ENCODE assay signal across 22 cellular contexts in genomic region chr10:84344560-84344959, GRCh38. TPM values are rescaled to one million over a fixed set of nuclear protein-coding genes. Genes with fewer than 3 reads are reported as not detected.
DNase-seq lines count a peak whose midpoint lies in the region; ATAC-seq, FAIRE-seq and TF ChIP-seq lines count a peak whose summit lies in the region.
"Had no signal": no experiment of that assay in that cellular context is flagged by ENCODE, and none has a peak within 500 bp of the region (broad histone marks: within the 10 kb centered on the region; RNA-seq: fewer than 3 reads in every experiment).

No MANE protein-coding gene starts in this region.

- H4K20me1 ChIP-seq in GM12878 (ENCODE audit: control insufficient read depth, insufficient read depth): no peaks in the 10 kb centered on the region
- H4K20me1 ChIP-seq in H9 (ENCODE audit: control insufficient read depth, insufficient read depth, insufficient read length): no peaks in the 10 kb centered on the region

- no peak overlapping the region for H4K5ac ChIP-seq in H9 (ENCODE audit: insufficient read length, low read depth, low read length)

- no peaks in the 10 kb centered on the region; the same call in 1 of the 2 replicates for H3K4me1 ChIP-seq in GM12878 (ENCODE audit: control insufficient read depth, insufficient read depth, low read length)
- H3K4me1 ChIP-seq in trophoblast cell (ENCODE audit: control insufficient read depth in 1 of 2, insufficient read depth in 2 of 2, low read length in 2 of 2): peaks cover 3 to 5% of the 10 kb centered on the region in 2 experiments
- peaks cover 6% of the 10 kb centered on the region; the same call in 1 of the 2 replicates for H3K4me1 ChIP-seq in H9 (ENCODE audit: insufficient read depth, low read length)

- H3K4me3 Mint-ChIP-seq in activated T-cell treated with anti-CD3 and anti-CD28 coated beads, Interleukin-2, amount 50 U/mL, for 72 hours: peak overlapping the region in 1 of 2 donors; percentile 11
- H3K4me3 Mint-ChIP-seq in H9: no peak overlapping the region
- H3K4me3 Mint-ChIP-seq: endodermal cell; stimulated activated memory B cell treated with anti-CD40 and anti-IgM and Interleukin-4, amounts not matched to agents 10 μg/mL and 1 μg/mL and 100 μg/mL, for 72 hours had no signal

- no peak for TF ChIP-seq POLR2A in GM12878 (IDR thresholded peaks at IDR 0.05; ENCODE audit: low read depth, low read length)

- no peaks in the 10 kb centered on the region for H3K9me3 Mint-ChIP-seq in activated T-cell treated with anti-CD3 and anti-CD28 coated beads, Interleukin-2, amount 50 U/mL, for 72 hours
- H3K9me3 Mint-ChIP-seq in H9: peaks cover 17 to 22% of the 10 kb centered on the region in 2 experiments
- H3K9me3 Mint-ChIP-seq: CD4-positive, CD25-positive, alpha-beta regulatory T cell; stimulated activated memory B cell treated with anti-CD40 and anti-IgM and Interleukin-4, amounts not matched to agents 10 μg/mL and 1 μg/mL and 100 μg/mL, for 72 hours had no signal

- H3K27me3 Mint-ChIP-seq in activated T-cell treated with anti-CD3 and anti-CD28 coated beads, Interleukin-2, amount 50 U/mL, for 72 hours (ENCODE audit: low read depth): no peaks in the 10 kb centered on the region
- no peaks in the 10 kb centered on the region for H3K27me3 Mint-ChIP-seq in H9 (ENCODE audit: low read depth)
- H3K27me3 Mint-ChIP-seq: CD4-positive, CD25-positive, alpha-beta regulatory T cell; stimulated activated memory B cell treated with anti-CD40 and anti-IgM and Interleukin-4, amounts not matched to agents 10 μg/mL and 1 μg/mL and 100 μg/mL, for 72 hours had no signal

- H3K9me3 ChIP-seq in GM12878 (replicated peaks; ENCODE audit: control insufficient read depth, insufficient read depth, low read length) (no peaks in the 10 kb centered on the region), trophoblast cell (ENCODE audit: insufficient read depth, low read depth, low read length) (no peaks in the 10 kb centered on the region), H9 (ENCODE audit: control insufficient read depth, low read depth, low read length) (no peaks in the 10 kb centered on the region)
- H3K9me3 ChIP-seq: left ventricle myocardium inferior, tibial nerve had no signal

- ATAC-seq in activated T-cell treated with anti-CD3 and anti-CD28 coated beads, Interleukin-2, amount 50 U/mL, for 72 hours (replicated peaks in 1 of 2): no peak
- no peak for ATAC-seq in GM12878
- ATAC-seq: stimulated activated memory B cell treated with anti-CD40 and anti-IgM and Interleukin-4, amounts not matched to agents 10 μg/mL and 1 μg/mL and 100 μg/mL, for 72 hours had no signal

- no peak overlapping the region for H4K91ac ChIP-seq in trophoblast cell (ENCODE audit: low read depth, low read length)
- no peak overlapping the region for H4K91ac ChIP-seq in H9 (ENCODE audit: insufficient read length, low read depth, low read length)

- H3K14ac ChIP-seq in trophoblast cell (ENCODE audit: low read length): no peak overlapping the region
- H3K14ac ChIP-seq in H9 (ENCODE audit: insufficient read depth, low read length): no peak overlapping the region

- no peak overlapping the region for H2BK15ac ChIP-seq in H9 (ENCODE audit: low read depth, low read length)

- no peak for FAIRE-seq in GM12878 (lab: Jason Lieb, UNC)
- FAIRE-seq: TTC549 had no signal

- RAD21 ChIA-PET in GM12878 (lab: Charles Lee; ENCODE audit: unreplicated experiment): no interaction called here

- H3K4ac ChIP-seq in trophoblast cell (ENCODE audit: low read depth, low read length) (peak overlapping the region; percentile 76), H9 (ENCODE audit: low read depth, low read length) (no peak overlapping the region)

- no peaks in the 10 kb centered on the region for H3K23me2 ChIP-seq in H9 (ENCODE audit: insufficient read length, low read depth, low read length, poor library complexity, severe bottlenecking)

- peaks cover 4 to 5% of the 10 kb centered on the region in 2 donors for H3K36me3 Mint-ChIP-seq in activated T-cell treated with anti-CD3 and anti-CD28 coated beads, Interleukin-2, amount 50 U/mL, for 72 hours (ENCODE audit: insufficient read depth in 2 of 2)
- peaks cover 13 to 27% (median 15%) of the 10 kb centered on the region in 3 experiments; a peak in 6 of 7 replicates for H3K36me3 Mint-ChIP-seq in H9 (ENCODE audit: insufficient read depth in 1 of 3, low read depth in 3 of 3)

- in situ Hi-C loops in GM12878 (cut with MboI): no loop called here

- no peak overlapping the region for H3K27ac ChIP-seq in GM12878 (ENCODE audit: control insufficient read depth, insufficient read depth)
- no peak overlapping the region for H3K27ac ChIP-seq in trophoblast cell (ENCODE audit: low read depth, low read length)
- no peak overlapping the region for H3K27ac ChIP-seq in H9 (ENCODE audit: insufficient read length, low read depth, low read length)
- H3K27ac ChIP-seq: left ventricle myocardium inferior, tibial nerve had no signal

- DNase-seq in activated T-cell treated with anti-CD3 and anti-CD28 coated beads, Interleukin-2, amount 50 U/mL, for 72 hours: peak in 1 of 2 donors; percentile 10
- DNase-seq in activated T-cell treated with anti-CD3 and anti-CD28 coated beads for 4 hours: no peak
- peak; percentile 23 for DNase-seq in LHCN-M2 (ENCODE audit: low read depth)
- DNase-seq in GM12878 (ENCODE audit: low read depth, low spot score): no peak
- DNase-seq in trophoblast cell: no peak
- no peak for DNase-seq in NCI-H345 treated with DMSO at 0.1 percent for 48 hours (lab: John Stamatoyannopoulos, UW; ENCODE audit: unreplicated experiment)
- DNase-seq in HuH-7 (ENCODE audit: low spot score): no peak
- DNase-seq in H9: no peak
- DNase-seq: activated effector memory CD4-positive, alpha-beta T cell treated with anti-CD3 and anti-CD28 coated beads, Interleukin-2, amount 50 U/mL, for 16 hours; CD4-positive, CD25-positive, alpha-beta regulatory T cell; DMS79 treated with DMSO at 0.1 percent for 48 hours; endodermal cell; head of caudate nucleus; KBM-7; left ventricle myocardium inferior; NCI-H1092; NCI-H2029; NK-92 treated with Interleukin-12 subunit alpha and Interleukin-12 subunit beta, amount 100 ng/mL, for 24 hours; RPMI8226 had no signal

- 82% methylated on average over 4 of the region's 4 CpGs for WGBS in GM12878 (ENCODE audit: insufficient coverage, insufficient replicate concordance, low lambda C conversion rate, missing lambda C conversion rate)
- no CpG with 5 or more reads among the region's 4 CpGs for whole genome bisulfite sequencing in trophoblast cell (ENCODE audit: extremely low coverage, insufficient coverage, insufficient read length)
- no CpG with 5 or more reads among the region's 4 CpGs for WGBS in H9 (ENCODE audit: extremely low coverage, insufficient read length, low lambda C conversion rate)

- H2BK5ac ChIP-seq in trophoblast cell (ENCODE audit: low read depth, low read length, poor library complexity): no peak overlapping the region
- no peak overlapping the region for H2BK5ac ChIP-seq in H9 (ENCODE audit: insufficient read length, low read length)

- intact Hi-C loops in GM12878 (cut with micrococcal nuclease; ENCODE audit: unreplicated experiment): no loop called here

- H2BK20ac ChIP-seq in H9 (ENCODE audit: low read depth, low read length, poor library complexity, severe bottlenecking): no peak overlapping the region

- peak overlapping the region; percentile 12 for H3K27ac Mint-ChIP-seq in activated T-cell treated with anti-CD3 and anti-CD28 coated beads, Interleukin-2, amount 50 U/mL, for 72 hours
- no peak overlapping the region; a peak in 1 of 7 replicates for H3K27ac Mint-ChIP-seq in H9
- H3K27ac Mint-ChIP-seq: endodermal cell; stimulated activated memory B cell treated with anti-CD40 and anti-IgM and Interleukin-4, amounts not matched to agents 10 μg/mL and 1 μg/mL and 100 μg/mL, for 72 hours had no signal

- H3K18ac ChIP-seq in trophoblast cell (ENCODE audit: low read length): no peak overlapping the region
- H3K18ac ChIP-seq in H9 (ENCODE audit: insufficient read length, low read depth, low read length): no peak overlapping the region

- no peak for TF ChIP-seq RAD21 in GM12878 (IDR thresholded peaks at IDR 0.05; ENCODE audit: insufficient read depth, low read depth, low read length)

- H2AK5ac ChIP-seq in trophoblast cell (ENCODE audit: low read length): no peak overlapping the region
- no peak overlapping the region for H2AK5ac ChIP-seq in H9 (ENCODE audit: insufficient read length, low read length)

- TF ChIP-seq CTCF in GM12878 (IDR thresholded peaks at IDR 0.05 in 2 of 3, conservative IDR thresholded peaks at IDR 0.05 in 1 of 3; ENCODE audit: control insufficient read depth in 2 of 3, extremely low read depth in 1 of 3, insufficient read depth in 1 of 3, low read depth in 3 of 3, low read length in 3 of 3): no peak
- no peak for TF ChIP-seq CTCF in H9 (conservative IDR thresholded peaks at IDR 0.05)

- H4K8ac ChIP-seq in trophoblast cell (ENCODE audit: low read depth, low read length) (no peak overlapping the region), H9 (replicated peaks; ENCODE audit: insufficient read length, low read depth, low read length) (no peak overlapping the region)

- POLR2A ChIA-PET in GM12878 (lab: Charles Lee): interaction anchor here (1.1 kb wide), 1 partner anchor 15 kb away, joined by 3 read pairs; no protein-coding TSS in a partner anchor

- H3K79me1 ChIP-seq in trophoblast cell (ENCODE audit: low read length): no peaks in the 10 kb centered on the region
- H3K79me1 ChIP-seq in H9 (ENCODE audit: insufficient read depth, low read depth, low read length, poor library complexity, severe bottlenecking): no peaks in the 10 kb centered on the region

- no peak overlapping the region for H3K4me3 ChIP-seq in GM12878
- no peak overlapping the region for H3K4me3 ChIP-seq in trophoblast cell (ENCODE audit: low read depth, low read length)
- H3K4me3 ChIP-seq: left ventricle myocardium inferior, tibial nerve had no signal

- H3K56ac ChIP-seq in H9 (ENCODE audit: insufficient read length, low read depth, low read length): no peak overlapping the region

- no peak overlapping the region for H2BK120ac ChIP-seq in trophoblast cell (ENCODE audit: insufficient read depth, low read length, poor library complexity)
- H2BK120ac ChIP-seq in H9 (ENCODE audit: low read depth, low read length, poor library complexity, severe bottlenecking): no peak overlapping the region

- H3K79me2 ChIP-seq in GM12878 (ENCODE audit: control insufficient read depth, insufficient read depth, low read length): no peaks in the 10 kb centered on the region; the same call in 1 of the 2 replicates
- no peaks in the 10 kb centered on the region for H3K79me2 ChIP-seq in trophoblast cell (ENCODE audit: control insufficient read depth, insufficient read depth, low read length, poor library complexity)
- peaks cover 4% of the 10 kb centered on the region; the same call in 1 of the 2 replicates for H3K79me2 ChIP-seq in H9 (ENCODE audit: insufficient read depth, low read length)

- H3K36me3 ChIP-seq in GM12878 (ENCODE audit: control insufficient read depth in 2 of 2, insufficient read depth in 2 of 2, low read length in 1 of 2) (no peaks in the 10 kb centered on the region), trophoblast cell (ENCODE audit: control insufficient read depth in 1 of 2, insufficient read depth in 2 of 2, low read length in 2 of 2) (no peaks in the 10 kb centered on the region)
- H3K36me3 ChIP-seq: left ventricle myocardium inferior, tibial nerve had no signal

- SMC1A ChIA-PET in GM12878 (lab: Charles Lee; ENCODE audit: uncharacterized antibody, unreplicated experiment): interaction anchor here (1.8 kb wide), 1 partner anchor 9 kb away, joined by 4 read pairs; no protein-coding TSS in a partner anchor

- no peak overlapping the region; the same call in 1 of the 2 replicates for H3K4me2 ChIP-seq in GM12878 (ENCODE audit: control insufficient read depth, insufficient read depth)
- no peak overlapping the region for H3K4me2 ChIP-seq in trophoblast cell (ENCODE audit: low read length)
- H3K4me2 ChIP-seq in H9 (ENCODE audit: insufficient read depth, insufficient read length, low read length): no peak overlapping the region

- H2AFZ ChIP-seq in GM12878 (ENCODE audit: control insufficient read depth, low read depth, low read length) (no peak overlapping the region), trophoblast cell (ENCODE audit: insufficient read depth, low read length, poor library complexity) (no peak overlapping the region), H9 (ENCODE audit: low read length) (no peak overlapping the region)

- H3K27me3 ChIP-seq in GM12878 (replicated peaks in 1 of 2; ENCODE audit: control insufficient read depth in 2 of 2, insufficient read depth in 2 of 2, low read length in 1 of 2) (no peaks in the 10 kb centered on the region), trophoblast cell (ENCODE audit: insufficient read depth, low read length) (no peaks in the 10 kb centered on the region), H9 (ENCODE audit: insufficient read depth, low read length) (no peaks in the 10 kb centered on the region)
- H3K27me3 ChIP-seq: tibial nerve had no signal

- no TSS peak for BruUV-seq in GM12878 (replicated peaks; lab: Mats Ljungman, UMichigan)

- H4K12ac ChIP-seq in trophoblast cell (ENCODE audit: low read depth, low read length): no peak overlapping the region

- H2BK12ac ChIP-seq in trophoblast cell (ENCODE audit: low read length): no peak overlapping the region
- no peak overlapping the region for H2BK12ac ChIP-seq in H9 (ENCODE audit: insufficient read length, low read depth, low read length)

- H3K23ac ChIP-seq in trophoblast cell (ENCODE audit: low read length) (no peak overlapping the region), H9 (ENCODE audit: insufficient read length, low read depth, low read length) (no peak overlapping the region)

- H3K9ac ChIP-seq in GM12878 (ENCODE audit: control insufficient read depth, insufficient read depth, low read length): no peak overlapping the region
- H3K9ac ChIP-seq in trophoblast cell (ENCODE audit: low read length): no peak overlapping the region
- H3K9ac ChIP-seq in H9 (ENCODE audit: extremely low read depth, insufficient read length, low read length): no peak overlapping the region

- no peak for TF ChIP-seq EP300 in GM12878 (IDR thresholded peaks at IDR 0.05; ENCODE audit: borderline replicate concordance in 1 of 2, control insufficient read depth in 1 of 2, low read depth in 2 of 2, low read length in 2 of 2)

- CTCF ChIA-PET in GM12878 (lab: Yijun Ruan, JAX): interaction anchor here (0.9 to 3.7 kb wide), 5 partner anchors 7 to 196 kb away, joined by 3 to 21 read pairs (median 5); no protein-coding TSS in a partner anchor

- H3T11ph ChIP-seq in H9 (ENCODE audit: low read length): no peak overlapping the region

- peaks cover 68% of the 10 kb centered on the region for H3K4me1 Mint-ChIP-seq in activated T-cell treated with anti-CD3 and anti-CD28 coated beads, Interleukin-2, amount 50 U/mL, for 72 hours (ENCODE audit: low read depth)
- H3K4me1 Mint-ChIP-seq in H9: peaks cover 18 to 26% of the 10 kb centered on the region in 2 experiments

RNA-seq across cellular contexts. Expression of gene CCSER2, which starts 16.2 kb away (rescaled TPM):
- 10 to 100 TPM; 93.7 to 99.1 TPM for total RNA-seq in activated T-cell treated with anti-CD3 and anti-CD28 coated beads, Interleukin-2, amount 50 U/mL, for 72 hours
- total RNA-seq in LHCN-M2 (2014; rRNA removed) (20.8 and 25.0 TPM in 2 replicates), GM12878 (2014; rRNA removed) (8.8 and 9.2 TPM in 2 replicates), GM12878 (2014; rRNA removed; fragmentation: Illumina TruSeq; extraction: Trizol) (15.3 and 16.9 TPM in 2 replicates), GM12878 (2021) (18.8 and 21.2 TPM in 2 replicates), H9 (2021) (20.9 and 22.2 TPM in 2 replicates)
- 14.0 TPM for polyA plus RNA-seq in LHCN-M2 (2012)
- 87.2 and 91.9 TPM in 2 replicates for total RNA-seq in GM12878 (2013; cell fraction: nucleolus; rRNA removed)
- polyA plus RNA-seq in GM12878 (2011; ENCODE audit: low read depth): 4.6 TPM
- polyA plus RNA-seq in GM12878 (2011; rRNA removed) (12.4 and 17.5 TPM in 2 replicates), GM12878 (2014; fragmentation: Illumina TruSeq; extraction: Trizol) (14.0 and 14.5 TPM in 2 replicates), GM12878 (2014; fragmentation: Nextera tagmentation; extraction: Ambion mirVana) (1 to 10 TPM; 4.7 to 6.8 TPM), GM12878 (2014; rRNA removed) (5.3 and 5.4 TPM in 2 replicates), GM12878 (2016; fragmentation: Nextera tagmentation; extraction: Ambion mirVana) (10 to 100 TPM; 16.5 to 18.5 TPM)
- 6.0 and 6.2 TPM in 2 replicates for polyA plus RNA-seq in GM12878 (2011; cell fraction: cytosol; rRNA removed)
- 4.8 and 5.8 TPM in 2 replicates for polyA plus RNA-seq in GM12878 (2011; cell fraction: nucleus; rRNA removed)
- polyA plus RNA-seq in GM12878 (2012): 6.4 and 7.1 TPM in 2 replicates
- polyA minus RNA-seq in GM12878 (2011; rRNA and poly(A)+ RNA removed): 14.1 and 21.2 TPM in 2 replicates
- 9.9 and 10.8 TPM in 2 replicates for polyA minus RNA-seq in GM12878 (2011; cell fraction: cytosol; rRNA and poly(A)+ RNA removed)
- 16.8 and 23.3 TPM in 2 replicates for polyA minus RNA-seq in GM12878 (2011; cell fraction: nucleus; rRNA and poly(A)+ RNA removed)
- polyA plus RNA-seq in trophoblast cell (2013): 148 and 154 TPM in 2 replicates
